15 cellular contexts compared by ENCODE assay signal in genomic region chr9:137488330-137488653, GRCh38. TPM values are rescaled to one million over a fixed set of nuclear protein-coding genes. Genes with fewer than 3 reads are reported as not detected.
DNase-seq lines count a peak whose midpoint lies in the region.
"Had no signal": no experiment of that assay in that cellular context is flagged by ENCODE, and none has a peak within 500 bp of the region (broad histone marks: within the 10 kb centered on the region; RNA-seq: fewer than 3 reads in every experiment).

No MANE protein-coding gene starts in this region.

- H2BK120ac ChIP-seq in neuronal stem cell (ENCODE audit: low read depth, low read length) = no peak overlapping the region

- peaks cover 0 to 2% of the 10 kb centered on the region in 2 donors for H3K4me1 ChIP-seq in neuronal stem cell (ENCODE audit: control insufficient read depth in 2 of 2, insufficient read depth in 1 of 2, low read depth in 1 of 2, low read length in 2 of 2)

- no peak overlapping the region for H2AFZ ChIP-seq in neuronal stem cell (ENCODE audit: low read length)

- H3K23ac ChIP-seq in neuronal stem cell (ENCODE audit: low read depth, low read length, poor library complexity) = peak overlapping the region; percentile 73

- peak overlapping the region; percentile 15 for H2BK15ac ChIP-seq in neuronal stem cell (ENCODE audit: low read length)

- DNase-seq in DMS53 (lab: John Stamatoyannopoulos, UW) (peak; percentile 91), NCI-H1694 (lab: John Stamatoyannopoulos, UW) (peak; percentile 85), SHP77 (lab: John Stamatoyannopoulos, UW) (peak; percentile 67 to 68), neuronal stem cell (ENCODE audit: low spot score) (no peak), ureter (ENCODE audit: low spot score) (no peak), NCI-H526 (lab: John Stamatoyannopoulos, UW) (no peak), LoVo (ENCODE audit: low spot score) (no peak)
- DNase-seq: activated effector memory CD4-positive, alpha-beta T cell treated with Interleukin-2 at 50 U/mL for 16 hours; CD4-positive, alpha-beta T cell; KG1; NCI-H2227 treated with DMSO at 0.1 percent for 48 hours; occipital lobe; stimulated activated naive CD4-positive, alpha-beta T cell treated with Interleukin-2 at 50 U/mL for 16 hours had no signal

- no peak overlapping the region for H4K91ac ChIP-seq in neuronal stem cell (ENCODE audit: low read depth, low read length, poor library complexity)

- H3K4me2 ChIP-seq in neuronal stem cell (ENCODE audit: insufficient read depth, low read length, poor library complexity, severe bottlenecking) = no peak overlapping the region

- no peak overlapping the region for H3K9ac ChIP-seq in neuronal stem cell (ENCODE audit: low read depth, low read length, poor library complexity)

- H3K18ac ChIP-seq in neuronal stem cell (ENCODE audit: low read length) = no peak overlapping the region

- no peak overlapping the region for H2BK5ac ChIP-seq in neuronal stem cell (ENCODE audit: low read length)

- H2AK5ac ChIP-seq in neuronal stem cell (ENCODE audit: low read depth, low read length) = peak overlapping the region; percentile 19

- no peaks in the 10 kb centered on the region for H3K27me3 ChIP-seq in neuronal stem cell (ENCODE audit: control insufficient read depth in 3 of 3, insufficient read depth in 3 of 3, low read depth in 1 of 3, low read length in 3 of 3)

- H3K36me3 ChIP-seq in neuronal stem cell (replicated peaks in 1 of 2; ENCODE audit: control insufficient read depth in 2 of 2, insufficient read depth in 2 of 2, low read length in 2 of 2) = no peaks in the 10 kb centered on the region

- no peak overlapping the region for H4K8ac ChIP-seq in neuronal stem cell (ENCODE audit: low read depth, low read length)

- H3K27ac ChIP-seq in neuronal stem cell (replicated peaks; ENCODE audit: low read length) = no peak overlapping the region

- no peak overlapping the region for H3K4ac ChIP-seq in neuronal stem cell (ENCODE audit: low read length)

- no peak overlapping the region for H3K14ac ChIP-seq in neuronal stem cell (ENCODE audit: low read length)

- H2BK12ac ChIP-seq in neuronal stem cell (ENCODE audit: low read length) = no peak overlapping the region

- no peak overlapping the region for H3K4me3 ChIP-seq in neuronal stem cell (ENCODE audit: low read length in 2 of 2)

- H3K79me1 ChIP-seq in neuronal stem cell (ENCODE audit: low read depth, low read length) = peaks cover 2% of the 10 kb centered on the region

- H3K9me3 ChIP-seq in neuronal stem cell (replicated peaks in 1 of 2; ENCODE audit: control insufficient read depth in 2 of 2, insufficient read depth in 1 of 2, low read depth in 1 of 2, low read length in 2 of 2) = peaks cover 3% of the 10 kb centered on the region in 2 donors

- WGBS in neuronal stem cell (ENCODE audit: extremely low coverage in 2 of 2, insufficient read length in 2 of 2, insufficient replicate concordance in 1 of 2), 2 donors = no CpG with 5 or more reads among the region's 6 CpGs

RNA-seq across cellular contexts. Expression of gene NSMF, which starts 29.2 kb away (rescaled TPM):
- polyA plus RNA-seq in neuronal stem cell (2013, experiment 1 of 2) = 46.8 TPM
- 45.0 TPM for polyA plus RNA-seq in neuronal stem cell (2013, experiment 2 of 2)
- total RNA-seq in ureter = 49.3 TPM

RNA-seq across cellular contexts. Expression of gene ENTPD8, which starts 47.1 kb away (rescaled TPM):
- 0.03 TPM for polyA plus RNA-seq in neuronal stem cell (2013, experiment 1 of 2)
- 0.04 TPM for polyA plus RNA-seq in neuronal stem cell (2013, experiment 2 of 2)
- not detected for total RNA-seq in ureter
- total RNA-seq: CD4-positive, alpha-beta T cell; RPMI7951; skeletal muscle tissue had no signal

Comparison
In these comparisons a context has a peak if more than half of its experiments do, and no peak if none do; other contexts are left out.
1. DNase-seq: peak in DMS53 (single experiment), NCI-H1694 (single experiment) and SHP77 (2 of 2); none in neuronal stem cell (single experiment), ureter (single experiment), NCI-H526 (0 of 2) and LoVo (single experiment).